1 cellular context compared by ENCODE assay signal in the genomic region with DNA sequence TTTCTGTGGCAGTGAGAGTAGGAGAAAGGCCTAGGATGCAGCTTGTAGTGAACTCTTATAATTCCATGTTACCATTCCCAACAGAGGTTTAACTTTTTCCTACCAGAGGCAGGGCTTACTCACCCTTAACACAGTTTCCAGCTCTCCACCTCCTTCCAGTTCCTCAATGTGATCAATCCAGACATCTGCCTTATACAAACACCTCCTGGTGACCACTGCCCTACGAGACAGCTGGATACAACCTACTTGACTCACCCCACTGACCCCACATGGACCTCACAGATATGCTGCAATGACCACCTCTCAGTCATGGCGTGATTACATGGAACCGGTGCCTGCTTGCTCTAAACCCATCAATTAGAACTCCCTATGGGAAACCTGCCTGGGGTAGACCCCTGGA.
TF ChIP-seq lines count a peak whose summit lies in the region.

No MANE protein-coding gene starts in this region.

TF ChIP-seq in IMR-90, 13 proteins besides CTCF, POLR2A, EP300 and RAD21:
- TF ChIP-seq, protein P1, sequence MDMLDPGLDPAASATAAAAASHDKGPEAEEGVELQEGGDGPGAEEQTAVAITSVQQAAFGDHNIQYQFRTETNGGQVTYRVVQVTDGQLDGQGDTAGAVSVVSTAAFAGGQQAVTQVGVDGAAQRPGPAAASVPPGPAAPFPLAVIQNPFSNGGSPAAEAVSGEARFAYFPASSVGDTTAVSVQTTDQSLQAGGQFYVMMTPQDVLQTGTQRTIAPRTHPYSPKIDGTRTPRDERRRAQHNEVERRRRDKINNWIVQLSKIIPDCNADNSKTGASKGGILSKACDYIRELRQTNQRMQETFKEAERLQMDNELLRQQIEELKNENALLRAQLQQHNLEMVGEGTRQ (IDR thresholded peaks at IDR 0.05; ENCODE audit: low read depth, low read length): no peak
- TF ChIP-seq MXI1 (IDR thresholded peaks at IDR 0.05; ENCODE audit: borderline replicate concordance, low read depth, low read length) (no peak), CEBPB (IDR thresholded peaks at IDR 0.05; ENCODE audit: low read depth, low read length) (0 out of 2 replicates have a peak, but pooled peaks have one; percentile 12), BHLHE40 (IDR thresholded peaks at IDR 0.05; ENCODE audit: low read depth, low read length) (no peak), NFE2L2 (IDR thresholded peaks at IDR 0.05; ENCODE audit: low read depth, low read length) (no peak), RCOR1 (IDR thresholded peaks at IDR 0.05; ENCODE audit: insufficient replicate concordance, low read length) (no peak), MAZ (IDR thresholded peaks at IDR 0.05; ENCODE audit: borderline replicate concordance, low read depth, low read length) (no peak)
- TF ChIP-seq, protein P2, sequence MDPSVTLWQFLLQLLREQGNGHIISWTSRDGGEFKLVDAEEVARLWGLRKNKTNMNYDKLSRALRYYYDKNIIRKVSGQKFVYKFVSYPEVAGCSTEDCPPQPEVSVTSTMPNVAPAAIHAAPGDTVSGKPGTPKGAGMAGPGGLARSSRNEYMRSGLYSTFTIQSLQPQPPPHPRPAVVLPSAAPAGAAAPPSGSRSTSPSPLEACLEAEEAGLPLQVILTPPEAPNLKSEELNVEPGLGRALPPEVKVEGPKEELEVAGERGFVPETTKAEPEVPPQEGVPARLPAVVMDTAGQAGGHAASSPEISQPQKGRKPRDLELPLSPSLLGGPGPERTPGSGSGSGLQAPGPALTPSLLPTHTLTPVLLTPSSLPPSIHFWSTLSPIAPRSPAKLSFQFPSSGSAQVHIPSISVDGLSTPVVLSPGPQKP (IDR thresholded peaks at IDR 0.05; ENCODE audit: borderline replicate concordance, low read depth, low read length): no peak
